13 cellular contexts compared by ENCODE assay signal in genomic region chr5:67773439-67773988, GRCh38.
DNase-seq lines count a peak whose midpoint lies in the region; ATAC-seq and TF ChIP-seq lines count a peak whose summit lies in the region.
"Had no signal": no experiment of that assay in that cellular context is flagged by ENCODE, and none has a peak within 500 bp of the region (broad histone marks: within the 10 kb centered on the region; RNA-seq: fewer than 3 reads in every experiment).

No MANE protein-coding gene starts in this region.

- H3K27ac Mint-ChIP-seq in MCF 10A (ENCODE audit: low read depth, unreplicated experiment): peak overlapping the region; percentile 76
- H3K27ac Mint-ChIP-seq: T-helper 1 cell treated with Interleukin-12 subunit alpha and Interleukin-12 subunit beta and Interleukin-4 antibody, amounts not matched to agents 30 μg/mL and 1 μg/mL, for 36 hours had no signal

- peak overlapping the region; percentile 26 for H3K4me2 ChIP-seq in skeletal muscle satellite cell (ENCODE audit: low read length)

- POLR2A ChIA-PET in MCF 10A (lab: Yijun Ruan, JAX): interaction anchor here (0.5 to 1.5 kb wide), 6 partner anchors 116 to 516 kb away, joined by 3 to 4 read pairs (median 3); partner anchors contain the start of gene PIK3R1

- H3K27me3 Mint-ChIP-seq in MCF 10A (ENCODE audit: insufficient read depth, unreplicated experiment): no peaks in the 10 kb centered on the region

- CTCF ChIA-PET in MCF 10A (lab: Yijun Ruan, JAX): interaction anchor here (0.6 kb wide), 2 partner anchors 151 to 1594 kb away, joined by 3 read pairs; no protein-coding TSS in a partner anchor

- no peaks in the 10 kb centered on the region for H3K36me3 Mint-ChIP-seq in MCF 10A (ENCODE audit: insufficient read depth, unreplicated experiment)

- TF ChIP-seq CTCF in MCF 10A (IDR thresholded peaks at IDR 0.05; ENCODE audit: unreplicated experiment): no peak

- H3K36me3 ChIP-seq in HUES6 (ENCODE audit: control insufficient read depth, insufficient read depth, low read length): 0 out of 2 replicates have a peak, but pooled peaks cover 3% of the 10 kb centered on the region
- H3K36me3 ChIP-seq in skeletal muscle satellite cell (ENCODE audit: insufficient read depth, low read length): no peaks in the 10 kb centered on the region

- no peak for ATAC-seq in GM21528 (IDR thresholded peaks at IDR 0.05; ENCODE audit: low FRiP score, unreplicated experiment)
- ATAC-seq in HG03159 (IDR thresholded peaks at IDR 0.05; ENCODE audit: unreplicated experiment): no peak
- no peak for ATAC-seq in GM21367 (IDR thresholded peaks at IDR 0.05; ENCODE audit: unreplicated experiment)

- H3K4me1 ChIP-seq in HUES6 (ENCODE audit: control insufficient read depth, insufficient read depth, low read length) (peaks cover 37% of the 10 kb centered on the region), skeletal muscle satellite cell (ENCODE audit: control insufficient read depth, insufficient read depth, low read length) (peaks cover 24% of the 10 kb centered on the region)

- peaks cover 47% of the 10 kb centered on the region for H3K4me1 Mint-ChIP-seq in MCF 10A (ENCODE audit: insufficient read depth, unreplicated experiment)

- no peak overlapping the region for H3K4me3 Mint-ChIP-seq in MCF 10A (ENCODE audit: unreplicated experiment)
- H3K4me3 Mint-ChIP-seq: T-helper 1 cell treated with Interleukin-12 subunit alpha and Interleukin-12 subunit beta and Interleukin-4 antibody, amounts not matched to agents 30 μg/mL and 1 μg/mL, for 36 hours had no signal

- H3K4me3 ChIP-seq in HUES6 (ENCODE audit: low read depth, low read length) (no peak overlapping the region), skeletal muscle satellite cell (ENCODE audit: low read length) (no peak overlapping the region)

- H3K27me3 ChIP-seq in HUES6 (ENCODE audit: control insufficient read depth, insufficient read depth, low read length) (no peaks in the 10 kb centered on the region), skeletal muscle satellite cell (ENCODE audit: control insufficient read depth, insufficient read depth, low read length) (no peaks in the 10 kb centered on the region)

- H3K9ac ChIP-seq in HUES6 (ENCODE audit: low read length): no peak overlapping the region
- H3K9ac ChIP-seq in skeletal muscle satellite cell (ENCODE audit: low read depth, low read length): no peak overlapping the region

- DNase-seq in MCF 10A (ENCODE audit: unreplicated experiment) (peak; percentile 35), hypothalamus (lab: John Stamatoyannopoulos, UW) (peak in 44 of 51 donors; percentile 3 to 87 (median 62)), T-helper 9 cell (no peak)
- DNase-seq: activated effector memory CD4-positive, alpha-beta T cell treated with Interleukin-2 at 50 U/mL for 16 hours; GF-D8; NCI-H1092 treated with DMSO at 0.1 percent for 48 hours; trophoblast cell had no signal

- intact Hi-C loops in MCF 10A (cut with micrococcal nuclease): no loop called here

- H3K9me3 ChIP-seq in HUES6 (ENCODE audit: control insufficient read depth, insufficient read depth, low read depth, low read length): peaks cover 4% of the 10 kb centered on the region; the same call in 1 of the 2 replicates
- no peaks in the 10 kb centered on the region for H3K9me3 ChIP-seq in skeletal muscle satellite cell (replicated peaks; ENCODE audit: low read length)

- no TSS peak for BruUV-seq in MCF 10A (replicated peaks; lab: Mats Ljungman, UMichigan)

- peak overlapping the region; percentile 65; the same call in 1 of the 2 replicates for H3K27ac ChIP-seq in HUES6 (ENCODE audit: low read depth, low read length)

- H3K9me3 Mint-ChIP-seq in MCF 10A (ENCODE audit: unreplicated experiment): peaks cover 6% of the 10 kb centered on the region
